ENCODE assay signal across 12 cellular contexts in genomic region chr15:53976844-53977392, GRCh38. TPM values are rescaled to one million over a fixed set of nuclear protein-coding genes. Genes with fewer than 3 reads are reported as not detected.
A peak's percentile ranks its signal among the peaks of the same experiment; 100 is the strongest.
DNase-seq lines count a peak whose midpoint lies in the region; ATAC-seq and TF ChIP-seq lines count a peak whose summit lies in the region.
"Had no signal": no experiment of that assay in that cellular context is flagged by ENCODE, and none has a peak within 500 bp of the region (broad histone marks: within the 10 kb centered on the region; RNA-seq: fewer than 3 reads in every experiment).

No MANE protein-coding gene starts in this region.

- no TSS peak for BruUV-seq in Caco-2 (replicated peaks; lab: Mats Ljungman, UMichigan)

- no peaks in the 10 kb centered on the region for H3K27me3 Mint-ChIP-seq in Caco-2 (ENCODE audit: insufficient read depth, unreplicated experiment)
- peaks cover 0 to 25% of the 10 kb centered on the region in 2 donors for H3K27me3 Mint-ChIP-seq in effector memory CD8-positive, alpha-beta T cell

- no peak overlapping the region for H3K18ac ChIP-seq in mesendoderm (ENCODE audit: low read length)

- no CpG with 5 or more reads among the region's 8 CpGs for WGBS in mesendoderm (ENCODE audit: extremely low coverage, insufficient coverage, low lambda C conversion rate)

- no peaks in the 10 kb centered on the region for H3K9me3 ChIP-seq in Caco-2
- H3K9me3 ChIP-seq: body of pancreas had no signal

- POLR2A ChIA-PET in Caco-2 (lab: Charles Lee), result no interaction called here

- CTCF ChIA-PET in Caco-2 (lab: Charles Lee), result no interaction called here

- ATAC-seq in GM19023 (IDR thresholded peaks at IDR 0.05; ENCODE audit: unreplicated experiment), result no peak
- ATAC-seq in effector memory CD8-positive, alpha-beta T cell (replicated peaks), result no peak
- ATAC-seq: activated CD4-positive, CD25-positive, alpha-beta regulatory T cell treated with anti-CD3 and anti-CD28 coated beads, Interleukin-2, amount 50 U/mL, for 24 hours; body of pancreas; sciatic nerve had no signal

- no peaks in the 10 kb centered on the region for H3K79me1 ChIP-seq in mesendoderm (ENCODE audit: low read length)

- H3K4ac ChIP-seq in mesendoderm (ENCODE audit: low read depth, low read length), result no peak overlapping the region

- H3K27ac ChIP-seq in mesendoderm (ENCODE audit: low read depth, low read length), result no peak overlapping the region
- H3K27ac ChIP-seq: body of pancreas had no signal

- no peak for TF ChIP-seq POLR2A in NB4 (IDR thresholded peaks at IDR 0.05; ENCODE audit: extremely low read depth, insufficient read length)

- H3K56ac ChIP-seq in mesendoderm (ENCODE audit: low read length), result no peak overlapping the region

- H3K4me3 ChIP-seq in Caco-2 (ENCODE audit: low read depth, low read length), result no peak overlapping the region
- H3K4me3 ChIP-seq in NB4 (ENCODE audit: low read depth, low read length), result no peak overlapping the region
- no peak overlapping the region for H3K4me3 ChIP-seq in mesendoderm (ENCODE audit: low read length)
- H3K4me3 ChIP-seq: body of pancreas had no signal

- TF ChIP-seq CTCF in Caco-2 (IDR thresholded peaks at IDR 0.05; ENCODE audit: insufficient read depth in 1 of 2, low read depth in 1 of 2, low read length in 1 of 2, severe bottlenecking in 1 of 2, unreplicated experiment in 1 of 2) (peak; percentile 43 to 58), NB4 (IDR thresholded peaks at IDR 0.05; ENCODE audit: low read depth, low read length) (no peak)

- no peaks in the 10 kb centered on the region for H3K4me1 ChIP-seq in Caco-2
- H3K4me1 ChIP-seq in mesendoderm (ENCODE audit: control insufficient read depth, low read depth, low read length), result no peaks in the 10 kb centered on the region

- no peaks in the 10 kb centered on the region for H3K9me3 Mint-ChIP-seq in Caco-2 (ENCODE audit: unreplicated experiment)
- no peaks in the 10 kb centered on the region for H3K9me3 Mint-ChIP-seq in effector memory CD8-positive, alpha-beta T cell

- H3K79me2 ChIP-seq in mesendoderm (ENCODE audit: control insufficient read depth, insufficient read depth, low read length), result no peaks in the 10 kb centered on the region

- no peak overlapping the region for H2AK5ac ChIP-seq in mesendoderm (ENCODE audit: low read length)

- H3K9ac ChIP-seq in mesendoderm (ENCODE audit: low read length), result no peak overlapping the region

- H3K36me3 Mint-ChIP-seq in Caco-2 (ENCODE audit: insufficient read depth, unreplicated experiment), result no peaks in the 10 kb centered on the region
- H3K36me3 Mint-ChIP-seq in effector memory CD8-positive, alpha-beta T cell (ENCODE audit: insufficient read depth), result peaks cover 3% of the 10 kb centered on the region

- H3K4me3 Mint-ChIP-seq in Caco-2 (ENCODE audit: unreplicated experiment), result no peak overlapping the region
- H3K4me3 Mint-ChIP-seq in effector memory CD8-positive, alpha-beta T cell, result no peak overlapping the region

- no peak overlapping the region for H2BK5ac ChIP-seq in mesendoderm (ENCODE audit: low read length)

- no peak overlapping the region for H2BK15ac ChIP-seq in mesendoderm (replicated peaks; ENCODE audit: low read depth)

- H3K4me2 ChIP-seq in mesendoderm (ENCODE audit: low read length), result no peak overlapping the region

- no peak overlapping the region for H2BK120ac ChIP-seq in mesendoderm (ENCODE audit: low read depth, low read length)

- no peak overlapping the region for H4K5ac ChIP-seq in mesendoderm (ENCODE audit: low read length)

- no peak overlapping the region for H3K23ac ChIP-seq in mesendoderm (ENCODE audit: low read length)

- no peak overlapping the region for H4K8ac ChIP-seq in mesendoderm (ENCODE audit: low read depth, low read length)

- H3K36me3 ChIP-seq in Caco-2 (ENCODE audit: control insufficient read depth, insufficient read depth, low read length) (no peaks in the 10 kb centered on the region), mesendoderm (ENCODE audit: control insufficient read depth, insufficient read depth, low read length) (no peaks in the 10 kb centered on the region)

- H3K4me1 Mint-ChIP-seq in Caco-2 (ENCODE audit: low read depth, unreplicated experiment), result no peaks in the 10 kb centered on the region
- no peaks in the 10 kb centered on the region for H3K4me1 Mint-ChIP-seq in effector memory CD8-positive, alpha-beta T cell (ENCODE audit: low read depth in 2 of 2)

- H3K27ac Mint-ChIP-seq in Caco-2 (ENCODE audit: unreplicated experiment), result no peak overlapping the region
- no peak overlapping the region for H3K27ac Mint-ChIP-seq in effector memory CD8-positive, alpha-beta T cell

- H3K27me3 ChIP-seq in Caco-2 (replicated peaks; ENCODE audit: control insufficient read depth, insufficient read depth, low read length) (no peaks in the 10 kb centered on the region), mesendoderm (ENCODE audit: insufficient read depth, low read length, poor library complexity) (no peaks in the 10 kb centered on the region)

- intact Hi-C loops in Caco-2 (cut with micrococcal nuclease; ENCODE audit: unreplicated experiment), result loop anchor here (5.0 kb wide), 1 partner anchor 165 kb away; no protein-coding TSS in a partner anchor

- DNase-seq in Caco-2 (peak; percentile 53 to 55), NB4 (ENCODE audit: low read depth) (peak; percentile 6), astrocyte of the hippocampus (ENCODE audit: low read depth, low spot score) (peak; percentile 4), mesendoderm (peak; percentile 87), HK-2 (ENCODE audit: unreplicated experiment) (no peak)
- no peak for DNase-seq in stimulated activated CD4-positive, alpha-beta T cell treated with anti-CD3 and anti-CD28 coated beads, Interleukin-4, amount 100 ng/mL, for 1 hour
- DNase-seq in effector memory CD8-positive, alpha-beta T cell, result no peak
- DNase-seq: hippocampal formation had no signal

RNA-seq across cellular contexts. Expression of gene UNC13C, which starts 1.3 kb away (rescaled TPM):
- total RNA-seq in Caco-2 (2022), result 2.9 and 3.2 TPM in 2 replicates
- 0.27 TPM for polyA plus RNA-seq in mesendoderm (2013, experiment 1 of 2)
- 0.38 TPM for polyA plus RNA-seq in mesendoderm (2013, experiment 2 of 2)
- total RNA-seq: body of pancreas had no signal

Comparison
In these comparisons a context has a peak if more than half of its experiments do, and no peak if none do; other contexts are left out.
1. DNase-seq: peak in Caco-2 (2 of 2), NB4 (single experiment), astrocyte of the hippocampus (single experiment) and mesendoderm (single experiment); none in HK-2 (single experiment), stimulated activated CD4-positive, alpha-beta T cell treated with anti-CD3 and anti-CD28 coated beads, Interleukin-4, amount 100 ng/mL, for 1 hour (single experiment) and effector memory CD8-positive, alpha-beta T cell (0 of 3).